ENCODE assay signal across 8 cellular contexts in the genomic region with DNA sequence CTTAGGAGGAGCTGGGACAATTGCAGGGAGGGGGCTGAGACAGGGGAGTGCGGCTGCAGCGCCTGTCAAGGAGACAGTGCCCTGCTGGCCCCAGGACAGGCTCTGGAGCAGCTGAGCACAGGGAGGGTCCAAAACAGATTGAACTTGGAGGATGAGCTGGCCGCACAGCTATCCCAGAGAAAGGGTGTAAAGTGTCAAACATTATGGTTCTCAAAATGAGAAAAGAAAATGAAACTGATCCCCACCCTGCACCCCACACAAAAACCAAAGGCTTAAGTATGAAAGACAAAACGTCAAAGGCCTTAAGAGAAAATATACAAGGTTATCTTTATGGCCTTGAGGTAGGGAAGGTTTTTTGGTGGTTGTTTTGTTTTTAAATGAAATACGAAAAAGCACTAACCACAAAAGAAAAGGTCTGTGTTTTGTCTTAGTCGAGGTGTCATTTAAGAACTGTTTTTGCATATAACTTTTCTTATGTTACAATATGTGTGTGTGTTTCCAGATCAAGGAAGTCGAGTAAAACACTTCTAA.
DNase-seq lines count a peak whose midpoint lies in the region; ATAC-seq and TF ChIP-seq lines count a peak whose summit lies in the region.

No MANE protein-coding gene starts in this region.

- peak; percentile 70 for DNase-seq in GM19240 (ENCODE audit: insufficient read length, low spot score)
- DNase-seq in activated T-helper 2 cell treated with anti-CD3 and anti-CD28 coated beads, Interferon-gamma antibody, Interleukin-2, Interleukin-4, amounts not matched to agents 10 μg/mL and 5 μg/mL and 100 μg/mL, durations not matched to agents 14 hours and 24 hours and 36 hours (ENCODE audit: low spot score), result peak; percentile 48
- no peak for DNase-seq in mesothelial cell of epicardium (ENCODE audit: low spot score in 2 of 2, unreplicated experiment in 2 of 2)
- DNase-seq in medulla oblongata (ENCODE audit: extremely low spot score), result no peak
- DNase-seq in UCSD-AML1 (lab: John Stamatoyannopoulos, UW; ENCODE audit: unreplicated experiment), result no peak
- DNase-seq in middle frontal gyrus (ENCODE audit: extremely low spot score, low spot score), result no peak
- no peak for DNase-seq in NCI-H82 (lab: John Stamatoyannopoulos, UW)

- peak; percentile 64 for ATAC-seq in HG02973 (IDR thresholded peaks at IDR 0.05; ENCODE audit: unreplicated experiment)

- H3K27me3 Mint-ChIP-seq in activated T-helper 2 cell treated with anti-CD3 and anti-CD28 coated beads, Interferon-gamma antibody, Interleukin-2, Interleukin-4, amounts not matched to agents 10 μg/mL and 5 μg/mL and 100 μg/mL, durations not matched to agents 14 hours and 24 hours and 36 hours (ENCODE audit: low read depth), result no peaks in the 10 kb centered on the region
- no peaks in the 10 kb centered on the region for H3K27me3 Mint-ChIP-seq in mesothelial cell of epicardium (ENCODE audit: low read depth)

- H3K4me1 Mint-ChIP-seq in activated T-helper 2 cell treated with anti-CD3 and anti-CD28 coated beads, Interferon-gamma antibody, Interleukin-2, Interleukin-4, amounts not matched to agents 10 μg/mL and 5 μg/mL and 100 μg/mL, durations not matched to agents 14 hours and 24 hours and 36 hours (ENCODE audit: low read depth), result peaks cover 65% of the 10 kb centered on the region
- peaks cover 43% of the 10 kb centered on the region for H3K4me1 Mint-ChIP-seq in mesothelial cell of epicardium

- H3K36me3 Mint-ChIP-seq in activated T-helper 2 cell treated with anti-CD3 and anti-CD28 coated beads, Interferon-gamma antibody, Interleukin-2, Interleukin-4, amounts not matched to agents 10 μg/mL and 5 μg/mL and 100 μg/mL, durations not matched to agents 14 hours and 24 hours and 36 hours (ENCODE audit: low read depth), result peaks cover 14% of the 10 kb centered on the region
- no peaks in the 10 kb centered on the region for H3K36me3 Mint-ChIP-seq in mesothelial cell of epicardium

- H3K4me3 Mint-ChIP-seq in activated T-helper 2 cell treated with anti-CD3 and anti-CD28 coated beads, Interferon-gamma antibody, Interleukin-2, Interleukin-4, amounts not matched to agents 10 μg/mL and 5 μg/mL and 100 μg/mL, durations not matched to agents 14 hours and 24 hours and 36 hours (ENCODE audit: low read depth), result peak overlapping the region; percentile 72
- no peak overlapping the region for H3K4me3 Mint-ChIP-seq in mesothelial cell of epicardium

- intact Hi-C loops in activated T-helper 2 cell treated with anti-CD3 and anti-CD28 coated beads, Interferon-gamma antibody, Interleukin-2, Interleukin-4, amounts not matched to agents 10 μg/mL and 5 μg/mL and 100 μg/mL, durations not matched to agents 14 hours and 24 hours and 36 hours (cut with micrococcal nuclease), result loop anchor here (1.0 to 5.0 kb wide), 7 partner anchors 9 to 113 kb away; a partner anchor contains a TSS

- no peak for TF ChIP-seq CTCF in mesothelial cell of epicardium (IDR thresholded peaks at IDR 0.05; ENCODE audit: unreplicated experiment)

- H3K9me3 Mint-ChIP-seq in activated T-helper 2 cell treated with anti-CD3 and anti-CD28 coated beads, Interferon-gamma antibody, Interleukin-2, Interleukin-4, amounts not matched to agents 10 μg/mL and 5 μg/mL and 100 μg/mL, durations not matched to agents 14 hours and 24 hours and 36 hours, result no peaks in the 10 kb centered on the region
- H3K9me3 Mint-ChIP-seq in mesothelial cell of epicardium, result no peaks in the 10 kb centered on the region

- peak overlapping the region; percentile 98 for H3K27ac Mint-ChIP-seq in activated T-helper 2 cell treated with anti-CD3 and anti-CD28 coated beads, Interferon-gamma antibody, Interleukin-2, Interleukin-4, amounts not matched to agents 10 μg/mL and 5 μg/mL and 100 μg/mL, durations not matched to agents 14 hours and 24 hours and 36 hours
- H3K27ac Mint-ChIP-seq in mesothelial cell of epicardium, result peak overlapping the region; percentile 72

Comparison
In these comparisons a context has a peak if more than half of its experiments do, and no peak if none do; other contexts are left out.
1. DNase-seq: peak in GM19240 (single experiment) and activated T-helper 2 cell treated with anti-CD3 and anti-CD28 coated beads, Interferon-gamma antibody, Interleukin-2, Interleukin-4, amounts not matched to agents 10 μg/mL and 5 μg/mL and 100 μg/mL, durations not matched to agents 14 hours and 24 hours and 36 hours (single experiment); none in mesothelial cell of epicardium (0 of 2), medulla oblongata (single experiment), UCSD-AML1 (single experiment), middle frontal gyrus (single experiment) and NCI-H82 (single experiment).